In genomic region chr3:13513051-13513912, GRCh38 we compare ENCODE assay signal across 1 cellular context.
TF ChIP-seq lines count a peak whose summit lies in the region.

No MANE protein-coding gene starts in this region.

TF ChIP-seq in HCT116, 20 proteins besides CTCF, POLR2A, EP300 and RAD21 (continued from another document):
- TF ChIP-seq ZBTB33 (IDR thresholded peaks at IDR 0.05; ENCODE audit: extremely low read depth, insufficient replicate concordance, low read length) (no peak), ATF3 (IDR thresholded peaks at IDR 0.05) (no peak)
